Comparison of ENCODE assay signal across 8 cellular contexts in genomic region chr2:182784777-182785176, GRCh38.
DNase-seq lines count a peak whose midpoint lies in the region; ATAC-seq, FAIRE-seq and TF ChIP-seq lines count a peak whose summit lies in the region.

No MANE protein-coding gene starts in this region.

- CTCF ChIA-PET in AG04449 (lab: Yijun Ruan, JAX) (interaction anchor here (0.6 to 5.2 kb wide), 28 partner anchors 9 to 576 kb away, joined by 3 to 84 read pairs (median 4); no protein-coding TSS in a partner anchor), H1 (lab: Charles Lee; ENCODE audit: partially characterized antibody) (interaction anchor here (0.6 to 6.7 kb wide), 41 partner anchors 9 to 815 kb away, joined by 3 to 71 read pairs (median 5); partner anchors contain the start of gene FRZB)

- TF ChIP-seq RAD21 in H1 (IDR thresholded peaks at IDR 0.05 in 1 of 2, conservative IDR thresholded peaks at IDR 0.05 in 1 of 2; ENCODE audit: low read depth in 2 of 2, low read length in 2 of 2) = peak; percentile 77 to 78

- H3K18ac ChIP-seq in H1 (ENCODE audit: extremely low read depth, low read length) = no peak overlapping the region

- H3K9ac ChIP-seq in H1 (replicated peaks in 1 of 4; ENCODE audit: extremely low read depth in 1 of 4, low read depth in 3 of 4, low read length in 3 of 4) = no peak overlapping the region

- peaks cover 4% of the 10 kb centered on the region for H3K9me3 Mint-ChIP-seq in progenitor cell of endocrine pancreas (ENCODE audit: low read depth)

- no peak overlapping the region for H3K4me3 Mint-ChIP-seq in progenitor cell of endocrine pancreas (ENCODE audit: low read depth)

- H3K4me2 ChIP-seq in H1 (ENCODE audit: insufficient read depth in 1 of 2, low read depth in 2 of 2, low read length in 2 of 2) = no peak overlapping the region

- H3K27ac Mint-ChIP-seq in progenitor cell of endocrine pancreas = no peak overlapping the region

- H3K27me3 ChIP-seq in H1 (replicated peaks in 1 of 4; ENCODE audit: control insufficient read depth in 3 of 4, extremely low read depth in 1 of 4, insufficient read depth in 3 of 4, low read length in 3 of 4) = no peaks in the 10 kb centered on the region

- no peak overlapping the region for H2BK15ac ChIP-seq in H1 (ENCODE audit: low read length)

- H4K91ac ChIP-seq in H1 (replicated peaks; ENCODE audit: insufficient read length, low read length) = no peak overlapping the region

- TF ChIP-seq CTCF in AG04449 (IDR thresholded peaks at IDR 0.05; ENCODE audit: insufficient read depth, low read length, missing control alignments) = peak; percentile 34
- TF ChIP-seq CTCF in H1 (IDR thresholded peaks at IDR 0.05; ENCODE audit: control extremely low read depth in 1 of 3, insufficient read depth in 1 of 3, low read depth in 1 of 3, low read length in 3 of 3) = peak in 2 of 3 experiments; percentile 43 to 55; a peak in 2 of 4 replicates
- TF ChIP-seq CTCF in progenitor cell of endocrine pancreas (IDR thresholded peaks at IDR 0.05; ENCODE audit: unreplicated experiment) = peak; percentile 75

- H3K27me3 Mint-ChIP-seq in progenitor cell of endocrine pancreas = no peaks in the 10 kb centered on the region

- no peak for TF ChIP-seq POLR2A in H1 (IDR thresholded peaks at IDR 0.05; ENCODE audit: control extremely low read depth in 1 of 2, low read depth in 2 of 2, low read length in 2 of 2)

- no peaks in the 10 kb centered on the region for H4K20me1 ChIP-seq in H1 (replicated peaks in 1 of 2; ENCODE audit: control insufficient read depth in 1 of 2, insufficient read depth in 2 of 2, low read length in 2 of 2)

- no peak overlapping the region for H2AK5ac ChIP-seq in H1 (ENCODE audit: low read depth, low read length)

- H4K8ac ChIP-seq in H1 (ENCODE audit: extremely low read depth, insufficient read depth, low read length) = no peak overlapping the region

- no peak overlapping the region for H2BK12ac ChIP-seq in H1 (ENCODE audit: low read depth, low read length)

- no peak overlapping the region for H2BK5ac ChIP-seq in H1 (ENCODE audit: low read depth, low read length)

- no peaks in the 10 kb centered on the region for H3K4me1 ChIP-seq in H1 (replicated peaks in 1 of 4; ENCODE audit: control insufficient read depth in 3 of 4, insufficient read depth in 4 of 4, low read length in 3 of 4)

- no peak overlapping the region for H3K14ac ChIP-seq in H1 (ENCODE audit: insufficient read length)

- no peak overlapping the region for H2BK120ac ChIP-seq in H1 (replicated peaks; ENCODE audit: low read depth, low read length)

- no peaks in the 10 kb centered on the region for H3K79me1 ChIP-seq in H1 (ENCODE audit: low read depth, low read length)

- H3K23me2 ChIP-seq in H1 (ENCODE audit: low read depth, low read length) = no peaks in the 10 kb centered on the region

- H3K56ac ChIP-seq in H1 (replicated peaks; ENCODE audit: insufficient read length, low read depth, low read length) = no peak overlapping the region

- no peak overlapping the region for H3K27ac ChIP-seq in H1 (ENCODE audit: low read depth, low read length)

- no peak overlapping the region for H3K4ac ChIP-seq in H1 (replicated peaks; ENCODE audit: insufficient read length, low read depth, low read length)

- no peak overlapping the region for H2AFZ ChIP-seq in H1 (ENCODE audit: low read length)

- no peak overlapping the region for H2BK20ac ChIP-seq in H1 (ENCODE audit: low read length)

- FAIRE-seq in H1 (lab: Jason Lieb, UNC) = peak; percentile 50

- no peak overlapping the region for H4K5ac ChIP-seq in H1 (ENCODE audit: insufficient read length, low read depth, low read length)

- H3K79me2 ChIP-seq in H1 (ENCODE audit: control insufficient read depth in 1 of 2, insufficient read depth in 2 of 2, low read length in 2 of 2) = no peaks in the 10 kb centered on the region

- H3K36me3 Mint-ChIP-seq in progenitor cell of endocrine pancreas (ENCODE audit: insufficient read depth) = peaks cover 35% of the 10 kb centered on the region

- no peak overlapping the region for H3K23ac ChIP-seq in H1 (ENCODE audit: insufficient read length)

- H3K4me3 ChIP-seq in AG04449 (ENCODE audit: low read depth, low read length) (no peak overlapping the region), H1 (ENCODE audit: extremely low read depth in 1 of 4, insufficient read depth in 2 of 4, low read depth in 3 of 4, low read length in 4 of 4) (no peak overlapping the region)

- no peaks in the 10 kb centered on the region for H3K9me3 ChIP-seq in H1 (ENCODE audit: insufficient read depth in 2 of 2, low read depth in 1 of 2, low read length in 1 of 2)

- ATAC-seq in GM18867 (IDR thresholded peaks at IDR 0.05; ENCODE audit: unreplicated experiment) = peak; percentile 48

- TF ChIP-seq EP300 in H1 (IDR thresholded peaks at IDR 0.05; ENCODE audit: borderline replicate concordance in 1 of 2, low read depth in 2 of 2, low read length in 2 of 2) = no peak

- peaks cover 0 to 5% (median 0%) of the 10 kb centered on the region in 4 experiments; a peak in 3 of 8 replicates for H3K36me3 ChIP-seq in H1 (ENCODE audit: control insufficient read depth in 2 of 4, insufficient read depth in 4 of 4, low read length in 3 of 4)

- DNase-seq in AG04449 (ENCODE audit: low read depth, low spot score) (no peak), NCI-H526 treated with DMSO at 0.1 percent for 48 hours (lab: John Stamatoyannopoulos, UW) (peak; percentile 13), H1 (ENCODE audit: low read depth in 1 of 2, low spot score in 2 of 2) (no peak), progenitor cell of endocrine pancreas (ENCODE audit: low spot score, unreplicated experiment) (no peak), mesenteric fat pad (ENCODE audit: low spot score) (no peak), GF-D8 (lab: John Stamatoyannopoulos, UW) (no peak)
- DNase-seq in stimulated activated CD4-positive, alpha-beta T cell treated with anti-CD3 and anti-CD28 coated beads, Interleukin-1b, Interleukin-23, amount 100 ng/mL, for 48 hours = no peak

- peaks cover 8% of the 10 kb centered on the region for H3K4me1 Mint-ChIP-seq in progenitor cell of endocrine pancreas (ENCODE audit: low read depth)

- WGBS in H1 (ENCODE audit: extremely low coverage in 1 of 2, insufficient coverage in 1 of 2, insufficient read length in 1 of 2, insufficient replicate concordance in 2 of 2, low coverage in 1 of 2, low lambda C conversion rate in 2 of 2, missing lambda C conversion rate in 1 of 2), 2 experiments = 85% methylated on average over 1 of the region's 1 CpG; no CpG with 5 or more reads in 1 of the 2 experiments

- POLR2A ChIA-PET in AG04449 (lab: Yijun Ruan, JAX) = no interaction called here
- POLR2A ChIA-PET in H1 (lab: Charles Lee; ENCODE audit: partially characterized antibody) = interaction anchor here (0.8 to 1.1 kb wide), 3 partner anchors 12 to 166 kb away, joined by 3 to 5 read pairs (median 3); no protein-coding TSS in a partner anchor

TF ChIP-seq in H1, 55 proteins besides CTCF, POLR2A, EP300 and RAD21:
- TF ChIP-seq ZNF274 (IDR thresholded peaks at IDR 0.05; ENCODE audit: borderline replicate concordance, extremely low read depth, low read length) (no peak), RFX5 (IDR thresholded peaks at IDR 0.05; ENCODE audit: borderline replicate concordance, low read depth, low read length) (no peak), NANOG (IDR thresholded peaks at IDR 0.05; ENCODE audit: insufficient read depth, low read depth, low read length, poor library complexity, severe bottlenecking) (no peak), BCL11A (IDR thresholded peaks at IDR 0.05; ENCODE audit: low read depth in 2 of 2, low read length in 2 of 2) (no peak), SRF (IDR thresholded peaks at IDR 0.05; ENCODE audit: low read depth, low read length) (no peak), FOSL1 (IDR thresholded peaks at IDR 0.05; ENCODE audit: insufficient read depth, low read depth, low read length) (no peak), KDM1A (IDR thresholded peaks at IDR 0.05; ENCODE audit: borderline replicate concordance, low read length) (no peak), SIRT6 (IDR thresholded peaks at IDR 0.05; ENCODE audit: low read length) (no peak), SP2 (IDR thresholded peaks at IDR 0.05; ENCODE audit: low read length) (no peak)
